ENCODE assay signal across 28 cellular contexts in the genomic region with DNA sequence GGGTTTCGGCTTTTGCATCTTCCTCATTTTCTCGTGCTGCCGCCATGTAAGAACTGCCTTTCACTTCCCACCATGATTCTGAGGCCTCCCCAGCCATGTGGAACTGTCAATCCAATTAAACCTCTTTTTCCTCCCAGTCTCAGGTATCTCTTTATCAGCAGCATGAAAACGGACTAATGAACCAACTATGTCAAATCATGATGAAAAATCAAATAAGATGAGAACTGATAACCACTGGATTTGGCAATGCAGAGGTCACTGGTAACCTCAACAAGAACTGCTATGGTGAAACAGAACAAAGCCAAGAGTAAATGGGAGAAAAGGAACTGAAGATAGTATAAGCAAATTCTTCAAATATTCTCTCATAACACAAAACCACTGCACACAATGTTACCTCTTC. TPM values are rescaled to one million over a fixed set of nuclear protein-coding genes. Genes with fewer than 3 reads are reported as not detected.
"Had no signal": no experiment of that assay in that cellular context is flagged by ENCODE, and none has a peak within 500 bp of the region (broad histone marks: within the 10 kb centered on the region; RNA-seq: fewer than 3 reads in every experiment).

No MANE protein-coding gene starts in this region.

- H3K9me3 ChIP-seq: colonic mucosa, esophagus muscularis mucosa, gastroesophageal sphincter, psoas muscle, testis, vagina had no signal

- H3K4me1 ChIP-seq: colonic mucosa, foreskin keratinocyte, psoas muscle, vagina had no signal

- H3K27ac Mint-ChIP-seq: dendritic cell treated with granulocyte-macrophage colony-stimulating factor and Interleukin-4, amounts not matched to agents 40 ng/mL and 50 ng/mL, for 4 days; memory B cell; natural killer cell had no signal

- H3K36me3 ChIP-seq: colonic mucosa, esophagus muscularis mucosa, gastroesophageal sphincter, heart left ventricle, ovary, sigmoid colon, spleen, stomach, tibial nerve, upper lobe of right lung, vagina had no signal

- H2AFZ ChIP-seq: hepatocyte had no signal

- H3K27ac ChIP-seq: colonic mucosa, esophagus muscularis mucosa, foreskin keratinocyte, gastroesophageal sphincter, heart left ventricle, hepatocyte, ovary, psoas muscle, sigmoid colon, spleen, stomach, testis, tibial nerve, upper lobe of right lung, vagina had no signal

- ATAC-seq: foreskin keratinocyte, gastroesophageal sphincter, heart left ventricle, left lobe of liver, natural killer cell, psoas muscle, right cardiac atrium, upper lobe of right lung had no signal

- H3K4me2 ChIP-seq: hepatocyte had no signal

- DNase-seq: colonic mucosa; effector CD8-positive, alpha-beta T cell; foreskin keratinocyte; heart left ventricle; kidney; natural killer cell; occipital lobe; ovary; posterior cingulate gyrus; psoas muscle; right cardiac atrium; sigmoid colon; spleen; stimulated activated CD4-positive, alpha-beta T cell treated with anti-CD3 and anti-CD28 coated beads, Interleukin-2, amount 100 ng/mL, for 48 hours; stimulated activated naive CD4-positive, alpha-beta T cell treated with Interleukin-2 at 50 U/mL for 16 hours; stomach; testis; upper lobe of right lung had no signal

- H3K79me2 ChIP-seq: hepatocyte had no signal

- H3K4me3 Mint-ChIP-seq: dendritic cell treated with granulocyte-macrophage colony-stimulating factor and Interleukin-4, amounts not matched to agents 40 ng/mL and 50 ng/mL, for 4 days; memory B cell; natural killer cell had no signal

- H3K4me3 ChIP-seq: colonic mucosa, esophagus muscularis mucosa, gastroesophageal sphincter, heart left ventricle, hepatocyte, lung, ovary, psoas muscle, sigmoid colon, spleen, stomach, testis, tibial nerve, upper lobe of right lung, vagina had no signal

- H3K27me3 Mint-ChIP-seq: memory B cell had no signal

- H3K27me3 ChIP-seq: colonic mucosa, esophagus muscularis mucosa, gastroesophageal sphincter, ovary, sigmoid colon, testis, tibial nerve, vagina had no signal

RNA-seq across cellular contexts. Expression of a gene that starts 6.0 kb away (rescaled TPM):
- total RNA-seq: endothelial cell of umbilical vein had no signal
- polyA plus RNA-seq: endothelial cell of umbilical vein, hepatocyte had no signal
